13 cellular contexts compared by ENCODE assay signal in the genomic region with DNA sequence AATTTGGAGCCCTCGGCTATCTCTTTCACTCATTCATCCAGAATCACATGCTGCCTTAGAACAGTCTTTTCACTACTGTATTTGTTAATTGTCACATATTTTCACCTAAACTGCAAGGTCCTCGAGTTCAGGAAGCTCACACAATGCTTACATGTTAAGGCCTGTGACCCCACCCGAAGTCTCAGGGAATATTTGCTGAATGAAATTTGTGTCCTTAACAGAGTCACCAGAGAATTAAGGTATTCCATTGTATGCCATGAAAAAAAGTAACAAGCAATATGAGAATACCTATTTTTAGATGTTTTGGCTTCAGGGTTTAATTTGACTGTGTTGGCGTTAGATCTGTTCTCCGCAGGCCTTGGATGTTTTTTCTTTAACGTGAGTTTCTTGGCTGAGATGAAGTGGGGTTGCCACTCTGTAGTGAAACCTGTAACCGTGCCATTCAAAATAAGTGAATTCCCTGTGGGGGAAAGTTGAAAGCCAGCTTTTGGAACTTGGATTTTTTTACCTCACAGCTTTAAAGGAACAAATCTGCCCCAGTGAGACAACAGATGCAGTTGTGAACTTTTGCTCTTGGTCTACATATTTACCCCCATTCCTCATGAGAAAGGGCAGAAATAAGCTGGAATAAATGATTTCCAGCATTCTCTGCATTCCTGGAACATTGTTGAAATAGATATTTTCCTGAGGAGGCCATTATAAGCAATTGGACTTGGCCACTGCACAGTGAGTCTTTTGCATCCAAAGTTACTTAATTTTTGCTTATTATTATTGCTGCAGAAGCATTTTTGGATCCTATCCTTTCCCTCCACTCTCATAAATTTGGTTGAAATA. TPM values are rescaled to one million over a fixed set of nuclear protein-coding genes. Genes with fewer than 3 reads are reported as not detected.
DNase-seq lines count a peak whose midpoint lies in the region; ATAC-seq and TF ChIP-seq lines count a peak whose summit lies in the region.
"Had no signal": no experiment of that assay in that cellular context is flagged by ENCODE, and none has a peak within 500 bp of the region (broad histone marks: within the 10 kb centered on the region; RNA-seq: fewer than 3 reads in every experiment).

No MANE protein-coding gene starts in this region.

- H3K36me3 ChIP-seq in skeletal muscle tissue (ENCODE audit: control insufficient read depth in 3 of 3, insufficient read depth in 3 of 3, low read length in 3 of 3), result no peaks in the 10 kb centered on the region
- H3K36me3 ChIP-seq: left lung had no signal

- ATAC-seq in GM21526 (IDR thresholded peaks at IDR 0.05; ENCODE audit: low FRiP score, unreplicated experiment), result no peak
- ATAC-seq: left lung had no signal

- TF ChIP-seq CTCF in dorsolateral prefrontal cortex (IDR thresholded peaks at IDR 0.05 in 54 of 56, conservative IDR thresholded peaks at IDR 0.05 in 2 of 56; ENCODE audit: low read depth in 1 of 56, partially characterized antibody in 56 of 56), result no peak

- peak overlapping the region in 1 of 3 donors; percentile 38 for H3K9ac ChIP-seq in skeletal muscle tissue (ENCODE audit: low read depth in 1 of 3, low read length in 3 of 3)

- H3K27me3 ChIP-seq in skeletal muscle tissue (ENCODE audit: control insufficient read depth in 3 of 3, insufficient read depth in 3 of 3, low read length in 3 of 3) (no peaks in the 10 kb centered on the region), dorsolateral prefrontal cortex (no peaks in the 10 kb centered on the region)
- H3K27me3 ChIP-seq: left lung had no signal

- H3K4me3 ChIP-seq in skeletal muscle tissue (ENCODE audit: low read length in 3 of 3) (no peak overlapping the region), dorsolateral prefrontal cortex (no peak overlapping the region)
- H3K4me3 ChIP-seq: left lung had no signal

- DNase-seq in GM04503 (ENCODE audit: low read depth) (peak; percentile 95), astrocyte of the hippocampus (ENCODE audit: low read depth, low spot score) (peak; percentile 83), glomerular visceral epithelial cell (ENCODE audit: extremely low spot score) (peak; percentile 51), dorsolateral prefrontal cortex (no peak), NCI-H2227 (lab: John Stamatoyannopoulos, UW; ENCODE audit: unreplicated experiment) (no peak), OCI-M2 (lab: John Stamatoyannopoulos, UW; ENCODE audit: unreplicated experiment) (no peak)
- DNase-seq: activated CD4-positive, CD25-positive, alpha-beta regulatory T cell treated with anti-CD3 and anti-CD28 coated beads, Interleukin-2, amount 50 U/mL, for 72 hours; central memory CD4-positive, alpha-beta T cell; left lung; NCI-H2107; posterior cingulate gyrus had no signal

- no peaks in the 10 kb centered on the region for H3K9me3 ChIP-seq in skeletal muscle tissue (ENCODE audit: control insufficient read depth in 3 of 3, low read length in 3 of 3)
- H3K9me3 ChIP-seq: left lung had no signal

- intact Hi-C loops in dorsolateral prefrontal cortex (cut with DNase I), result no loop called here

- H3K4me1 ChIP-seq in skeletal muscle tissue (ENCODE audit: control insufficient read depth in 3 of 3, insufficient read depth in 3 of 3, low read length in 3 of 3), result peaks cover 3 to 10% (median 7%) of the 10 kb centered on the region in 3 donors
- H3K4me1 ChIP-seq: left lung had no signal

- peak overlapping the region; percentile 30 for H3K27ac ChIP-seq in skeletal muscle tissue (ENCODE audit: low read depth, low read length)
- H3K27ac ChIP-seq in dorsolateral prefrontal cortex, result peak overlapping the region in 3 of 59 donors; percentile 6 to 47 (median 14)
- H3K27ac ChIP-seq: left lung had no signal

RNA-seq across cellular contexts. Expression of gene FBP1, which starts 35.9 kb away (rescaled TPM):
- not detected for total RNA-seq in skeletal muscle tissue
- total RNA-seq in dorsolateral prefrontal cortex, result 1 to 10 TPM in 84 of 120 experiments, under 1 TPM in 27, not detected in 9; 0.58 to 7.0 (median 1.4) TPM

RNA-seq across cellular contexts. Expression of gene AOPEP, which starts 51.3 kb away (rescaled TPM):
- total RNA-seq in skeletal muscle tissue, result 48.0 TPM
- 100 to 1,000 TPM in 29 of 120 experiments, 10 to 100 TPM in 91; 51.7 to 157 (median 86.4) TPM for total RNA-seq in dorsolateral prefrontal cortex

Comparison
In these comparisons a context has a peak if more than half of its experiments do, and no peak if none do; other contexts are left out.
1. DNase-seq: peak in GM04503 (single experiment), astrocyte of the hippocampus (single experiment) and glomerular visceral epithelial cell (single experiment); none in dorsolateral prefrontal cortex (0 of 10), NCI-H2227 (single experiment) and OCI-M2 (single experiment).